ENCODE assay signal across 8 cellular contexts in genomic region chr19:20247016-20247683, GRCh38.
DNase-seq lines count a peak whose midpoint lies in the region; ATAC-seq and TF ChIP-seq lines count a peak whose summit lies in the region.

No MANE protein-coding gene starts in this region.

- DNase-seq in DMS 273 (lab: John Stamatoyannopoulos, UW; ENCODE audit: unreplicated experiment) (peak; percentile 53), DMS 273 treated with DMSO at 0.1 percent for 48 hours (lab: John Stamatoyannopoulos, UW) (no peak), T follicular helper cell (ENCODE audit: low read depth) (peak; percentile 16), fibroblast of peridontal ligament (ENCODE audit: extremely low read depth) (peak; percentile 9), progenitor cell of endocrine pancreas (ENCODE audit: low spot score, unreplicated experiment) (peak; percentile 29), NCI-H1694 (lab: John Stamatoyannopoulos, UW) (no peak), GM13976 (ENCODE audit: low spot score) (no peak)

- in situ Hi-C loops in GM13976 (cut with MboI; ENCODE audit: low sequenced_read_pairs, unreplicated experiment): no loop called here

- peaks cover 14% of the 10 kb centered on the region for H3K4me1 Mint-ChIP-seq in progenitor cell of endocrine pancreas (ENCODE audit: low read depth)

- H3K36me3 Mint-ChIP-seq in progenitor cell of endocrine pancreas (ENCODE audit: insufficient read depth): peaks cover 1% of the 10 kb centered on the region

- no peak for TF ChIP-seq POLR2A in GM18505 (IDR thresholded peaks at IDR 0.05; ENCODE audit: borderline replicate concordance, extremely low read depth, insufficient read depth, insufficient read length)

- TF ChIP-seq CTCF in progenitor cell of endocrine pancreas (IDR thresholded peaks at IDR 0.05; ENCODE audit: unreplicated experiment) (peak; percentile 74), GM13976 (IDR thresholded peaks at IDR 0.05; ENCODE audit: borderline replicate concordance, control extremely low read depth, extremely low read depth, insufficient read depth, missing control alignments) (no peak)

- H3K27ac Mint-ChIP-seq in progenitor cell of endocrine pancreas: peak overlapping the region; percentile 91

- no peak for ATAC-seq in GM18505 (IDR thresholded peaks at IDR 0.05; ENCODE audit: unreplicated experiment)

- no peaks in the 10 kb centered on the region for H3K27me3 Mint-ChIP-seq in progenitor cell of endocrine pancreas

- H3K9me3 Mint-ChIP-seq in progenitor cell of endocrine pancreas (ENCODE audit: low read depth): peaks cover 9% of the 10 kb centered on the region

- no peak overlapping the region for H3K4me3 Mint-ChIP-seq in progenitor cell of endocrine pancreas (ENCODE audit: low read depth)

Comparison
In these comparisons a context has a peak if more than half of its experiments do, and no peak if none do; other contexts are left out.
1. DNase-seq: peak in DMS 273 (single experiment), T follicular helper cell (single experiment), fibroblast of peridontal ligament (single experiment) and progenitor cell of endocrine pancreas (single experiment); none in DMS 273 treated with DMSO at 0.1 percent for 48 hours (single experiment), NCI-H1694 (single experiment) and GM13976 (single experiment).